In genomic region chr14:36455241-36455627, GRCh38 we compare ENCODE assay signal across 12 cellular contexts.
DNase-seq lines count a peak whose midpoint lies in the region; ATAC-seq lines count a peak whose summit lies in the region.
"Had no signal": no experiment of that assay in that cellular context is flagged by ENCODE, and none has a peak within 500 bp of the region (broad histone marks: within the 10 kb centered on the region; RNA-seq: fewer than 3 reads in every experiment).

No MANE protein-coding gene starts in this region.

- peak; percentile 60 for DNase-seq in NCI-H748 (lab: John Stamatoyannopoulos, UW; ENCODE audit: unreplicated experiment)
- no peak for DNase-seq in NCI-H748 treated with DMSO at 0.1 percent for 48 hours (lab: John Stamatoyannopoulos, UW)
- DNase-seq in left lobe of liver (ENCODE audit: low spot score): no peak
- peak; percentile 65 for DNase-seq in retina
- DNase-seq in D341Med (ENCODE audit: low spot score): no peak
- DNase-seq in activated T-cell treated with anti-CD3 and anti-CD28 coated beads, Interleukin-2, amount 50 U/mL, for 4 hours: no peak
- DNase-seq: ACHN; CD4-positive, CD25-positive, alpha-beta regulatory T cell; DMS 273 treated with DMSO at 0.1 percent for 48 hours; EL had no signal

- H3K27me3 Mint-ChIP-seq in activated T-cell treated with anti-CD3 and anti-CD28 coated beads, Interleukin-2, amount 50 U/mL, for 4 hours (ENCODE audit: low read depth): peaks cover 14% of the 10 kb centered on the region
- H3K27me3 Mint-ChIP-seq: CD4-positive, CD25-positive, alpha-beta regulatory T cell had no signal

- no peaks in the 10 kb centered on the region for H3K4me1 Mint-ChIP-seq in activated T-cell treated with anti-CD3 and anti-CD28 coated beads, Interleukin-2, amount 50 U/mL, for 4 hours (ENCODE audit: low read depth)
- H3K4me1 Mint-ChIP-seq: CD4-positive, CD25-positive, alpha-beta regulatory T cell had no signal

- no peaks in the 10 kb centered on the region for H3K9me3 Mint-ChIP-seq in activated T-cell treated with anti-CD3 and anti-CD28 coated beads, Interleukin-2, amount 50 U/mL, for 4 hours

- no peaks in the 10 kb centered on the region for H3K36me3 Mint-ChIP-seq in activated T-cell treated with anti-CD3 and anti-CD28 coated beads, Interleukin-2, amount 50 U/mL, for 4 hours (ENCODE audit: insufficient read depth)
- H3K36me3 Mint-ChIP-seq: CD4-positive, CD25-positive, alpha-beta regulatory T cell had no signal

- H3K4me3 Mint-ChIP-seq in activated T-cell treated with anti-CD3 and anti-CD28 coated beads, Interleukin-2, amount 50 U/mL, for 4 hours: no peak overlapping the region
- H3K4me3 Mint-ChIP-seq: CD4-positive, CD25-positive, alpha-beta regulatory T cell had no signal

- ATAC-seq in left lobe of liver (peak; percentile 16), GM18861 (IDR thresholded peaks at IDR 0.05; ENCODE audit: unreplicated experiment) (no peak)
- no peak for ATAC-seq in activated T-cell treated with anti-CD3 and anti-CD28 coated beads, Interleukin-2, amount 50 U/mL, for 4 hours
- ATAC-seq: HCT116 had no signal

Comparison
In these comparisons a context has a peak if more than half of its experiments do, and no peak if none do; other contexts are left out.
1. DNase-seq: peak in NCI-H748 (single experiment) and retina (single experiment); none in NCI-H748 treated with DMSO at 0.1 percent for 48 hours (single experiment), left lobe of liver (single experiment), D341Med (single experiment) and activated T-cell treated with anti-CD3 and anti-CD28 coated beads, Interleukin-2, amount 50 U/mL, for 4 hours (single experiment).